ENCODE assay signal across 8 cellular contexts in genomic region chr19:35267818-35268545, GRCh38. TPM values are rescaled to one million over a fixed set of nuclear protein-coding genes. Genes with fewer than 3 reads are reported as not detected.
DNase-seq lines count a peak whose midpoint lies in the region; ATAC-seq and TF ChIP-seq lines count a peak whose summit lies in the region.

No MANE protein-coding gene starts in this region.

- peaks cover 31% of the 10 kb centered on the region for H3K4me1 Mint-ChIP-seq in activated CD4-positive, alpha-beta memory T cell treated with anti-CD3 and anti-CD28 coated beads, Interleukin-2, amount 10 ng/mL, durations not matched to agents 7 days and 5 days

- WGBS in ectodermal cell, 2 experiments: 0% methylated on average over 104 to 105 of the region's 105 CpGs
- WGBS in lung, 2 donors: 0 to 1% methylated on average over 28 to 105 of the region's 105 CpGs

- H3K27ac Mint-ChIP-seq in activated CD4-positive, alpha-beta memory T cell treated with anti-CD3 and anti-CD28 coated beads, Interleukin-2, amount 10 ng/mL, durations not matched to agents 7 days and 5 days: peak overlapping the region; percentile 88

- peak overlapping the region; percentile 30 for H3K27ac ChIP-seq in ectodermal cell (ENCODE audit: insufficient read depth, low read depth, low read length, poor library complexity, severe bottlenecking)
- H3K27ac ChIP-seq in lung (ENCODE audit: low read depth in 1 of 2, low read length in 1 of 2): peak overlapping the region; percentile 93 to 97

- H3K27me3 ChIP-seq in ectodermal cell (ENCODE audit: control insufficient read depth, insufficient read depth, low read length, poor library complexity, severe bottlenecking): no peaks in the 10 kb centered on the region
- no peaks in the 10 kb centered on the region for H3K27me3 ChIP-seq in lung (ENCODE audit: control insufficient read depth, insufficient read depth)

- no peak for TF ChIP-seq CTCF in lung (IDR thresholded peaks at IDR 0.05; ENCODE audit: control extremely low read depth, extremely low read depth)

- H3K4me3 Mint-ChIP-seq in activated CD4-positive, alpha-beta memory T cell treated with anti-CD3 and anti-CD28 coated beads, Interleukin-2, amount 10 ng/mL, durations not matched to agents 7 days and 5 days: peak overlapping the region; percentile 91

- H3K36me3 ChIP-seq in ectodermal cell (ENCODE audit: control insufficient read depth, insufficient read depth, low read length) (peaks cover 25% of the 10 kb centered on the region), lung (ENCODE audit: control insufficient read depth in 2 of 2, insufficient read depth in 2 of 2, low read length in 2 of 2) (peaks cover 2 to 31% of the 10 kb centered on the region in 2 donors)

- CTCF ChIA-PET in activated CD4-positive, alpha-beta memory T cell treated with anti-CD3 and anti-CD28 coated beads, Interleukin-2, amount 10 ng/mL, durations not matched to agents 7 days and 5 days (lab: Charles Lee): interaction anchor here (1.0 to 1.4 kb wide), 2 partner anchors 114 to 126 kb away, joined by 3 to 10 read pairs; partner anchors contain the start of gene FXYD7

- no peaks in the 10 kb centered on the region for H3K9me3 ChIP-seq in ectodermal cell (ENCODE audit: control insufficient read depth, low read length)
- H3K9me3 ChIP-seq in lung (ENCODE audit: control insufficient read depth in 2 of 2, insufficient read depth in 1 of 2, low read length in 1 of 2): no peaks in the 10 kb centered on the region

- no peaks in the 10 kb centered on the region for H3K27me3 Mint-ChIP-seq in activated CD4-positive, alpha-beta memory T cell treated with anti-CD3 and anti-CD28 coated beads, Interleukin-2, amount 10 ng/mL, durations not matched to agents 7 days and 5 days

- peak; percentile 43 for ATAC-seq in HG03103 (IDR thresholded peaks at IDR 0.05; ENCODE audit: low read depth, unreplicated experiment)
- ATAC-seq in lung (ENCODE audit: insufficient read depth, low FRiP score): peak; percentile 74

- H3K9me3 Mint-ChIP-seq in activated CD4-positive, alpha-beta memory T cell treated with anti-CD3 and anti-CD28 coated beads, Interleukin-2, amount 10 ng/mL, durations not matched to agents 7 days and 5 days: no peaks in the 10 kb centered on the region

- POLR2A ChIA-PET in activated CD4-positive, alpha-beta memory T cell treated with anti-CD3 and anti-CD28 coated beads, Interleukin-2, amount 10 ng/mL, durations not matched to agents 7 days and 5 days (lab: Charles Lee): interaction anchor here (0.6 to 5.0 kb wide), 11 partner anchors 11 to 132 kb away, joined by 3 to 28 read pairs (median 4); partner anchors contain the start of genes FXYD5 and FXYD7

- DNase-seq in SIG-M5 treated with dmso at 0.1 percent for 504 hours (lab: John Stamatoyannopoulos, UW; ENCODE audit: unreplicated experiment) (peak; percentile 55), SIG-M5 (lab: John Stamatoyannopoulos, UW) (no peak), NCI-H526 treated with DMSO at 0.1 percent for 48 hours (lab: John Stamatoyannopoulos, UW) (peak; percentile 65), lung (ENCODE audit: low spot score) (peak; percentile 69)
- peak; percentile 79 for DNase-seq in activated CD4-positive, alpha-beta memory T cell treated with anti-CD3 and anti-CD28 coated beads, Interleukin-2, amount 10 ng/mL, durations not matched to agents 7 days and 5 days
- peak; percentile 44 to 62 (median 54) for DNase-seq in stimulated activated CD4-positive, alpha-beta T cell treated with anti-CD3 and anti-CD28 coated beads, TNF-alpha, amount 100 ng/mL, for 4 hours (ENCODE audit: low read depth in 3 of 3)

- H3K4me1 ChIP-seq in ectodermal cell (ENCODE audit: control insufficient read depth, insufficient read depth, low read length) (peaks cover 20% of the 10 kb centered on the region), lung (ENCODE audit: control insufficient read depth in 2 of 2, insufficient read depth in 2 of 2, low read length in 2 of 2) (peaks cover 8 to 12% of the 10 kb centered on the region in 2 donors)

- H3K4me3 ChIP-seq in ectodermal cell (ENCODE audit: insufficient read depth, low read depth, low read length) (peak overlapping the region; percentile 45), lung (peak overlapping the region; percentile 74)

- H3K36me3 Mint-ChIP-seq in activated CD4-positive, alpha-beta memory T cell treated with anti-CD3 and anti-CD28 coated beads, Interleukin-2, amount 10 ng/mL, durations not matched to agents 7 days and 5 days (ENCODE audit: low read depth): peaks cover 45% of the 10 kb centered on the region

RNA-seq across cellular contexts. Expression of gene USF2, which starts 0.8 kb away (rescaled TPM):
- 100 to 1,000 TPM; 164 to 172 TPM for total RNA-seq in activated CD4-positive, alpha-beta memory T cell treated with anti-CD3 and anti-CD28 coated beads, Interleukin-2, amount 10 ng/mL, durations not matched to agents 7 days and 5 days
- 126 TPM for polyA plus RNA-seq in ectodermal cell (2013, experiment 1 of 4)
- 132 TPM for polyA plus RNA-seq in ectodermal cell (2013, experiment 2 of 4)
- 131 TPM for polyA plus RNA-seq in ectodermal cell (2013, experiment 3 of 4)
- polyA plus RNA-seq in ectodermal cell (2013, experiment 4 of 4): 143 TPM
- 100 to 1,000 TPM in 1 of 2 donors, 10 to 100 TPM in 1; 74.9 to 138 TPM for total RNA-seq in lung
- 100 to 1,000 TPM; 129 to 163 TPM for polyA plus RNA-seq in lung

RNA-seq across cellular contexts. Expression of gene HAMP, which starts 14.3 kb away (rescaled TPM):
- total RNA-seq in activated CD4-positive, alpha-beta memory T cell treated with anti-CD3 and anti-CD28 coated beads, Interleukin-2, amount 10 ng/mL, durations not matched to agents 7 days and 5 days: under 1 TPM; 0.38 to 0.43 TPM
- polyA plus RNA-seq in ectodermal cell (2013, experiment 1 of 4): not detected
- polyA plus RNA-seq in ectodermal cell (2013, experiment 2 of 4): not detected
- 0.21 TPM for polyA plus RNA-seq in ectodermal cell (2013, experiment 3 of 4)
- polyA plus RNA-seq in ectodermal cell (2013, experiment 4 of 4): not detected
- total RNA-seq in lung: 1 to 10 TPM in 1 of 2 donors, under 1 TPM in 1; 0.28 to 1.5 TPM
- 10 to 100 TPM in 1 of 2 donors, 1 to 10 TPM in 1; 1.7 to 85.7 TPM for polyA plus RNA-seq in lung

RNA-seq across cellular contexts. Expression of gene LSR, which starts 19.2 kb away (rescaled TPM):
- 10 to 100 TPM; 13.2 to 13.3 TPM for total RNA-seq in activated CD4-positive, alpha-beta memory T cell treated with anti-CD3 and anti-CD28 coated beads, Interleukin-2, amount 10 ng/mL, durations not matched to agents 7 days and 5 days
- polyA plus RNA-seq in ectodermal cell (2013, experiment 1 of 4): 83.3 TPM
- 114 TPM for polyA plus RNA-seq in ectodermal cell (2013, experiment 2 of 4)
- 67.2 TPM for polyA plus RNA-seq in ectodermal cell (2013, experiment 3 of 4)
- 67.4 TPM for polyA plus RNA-seq in ectodermal cell (2013, experiment 4 of 4)
- total RNA-seq in lung: 10 to 100 TPM; 30.8 to 82.0 TPM
- 10 to 100 TPM; 60.0 to 77.4 TPM for polyA plus RNA-seq in lung

RNA-seq across cellular contexts. Expression of gene MAG, which starts 24.0 kb away (rescaled TPM):
- total RNA-seq in activated CD4-positive, alpha-beta memory T cell treated with anti-CD3 and anti-CD28 coated beads, Interleukin-2, amount 10 ng/mL, durations not matched to agents 7 days and 5 days: not detected
- polyA plus RNA-seq in ectodermal cell (2013, experiment 1 of 4): not detected
- not detected for polyA plus RNA-seq in ectodermal cell (2013, experiment 2 of 4)
- not detected for polyA plus RNA-seq in ectodermal cell (2013, experiment 3 of 4)
- polyA plus RNA-seq in ectodermal cell (2013, experiment 4 of 4): not detected
- 1 to 10 TPM; 1.5 to 8.8 TPM for total RNA-seq in lung
- polyA plus RNA-seq in lung: 1 to 10 TPM in 1 of 2 donors, under 1 TPM in 1; 0.08 to 2.3 TPM

RNA-seq across cellular contexts. Expression of gene FAM187B, which starts 39.4 kb away (rescaled TPM):
- total RNA-seq in activated CD4-positive, alpha-beta memory T cell treated with anti-CD3 and anti-CD28 coated beads, Interleukin-2, amount 10 ng/mL, durations not matched to agents 7 days and 5 days: not detected
- polyA plus RNA-seq in ectodermal cell (2013, experiment 1 of 4): not detected
- polyA plus RNA-seq in ectodermal cell (2013, experiment 2 of 4): not detected
- not detected for polyA plus RNA-seq in ectodermal cell (2013, experiment 3 of 4)
- polyA plus RNA-seq in ectodermal cell (2013, experiment 4 of 4): not detected
- under 1 TPM in 1 of 2 donors, not detected in 1; 0.28 TPM for total RNA-seq in lung
- under 1 TPM in 1 of 2 donors, not detected in 1; 0.20 TPM for polyA plus RNA-seq in lung
